1 cellular context compared by ENCODE assay signal in the genomic region with DNA sequence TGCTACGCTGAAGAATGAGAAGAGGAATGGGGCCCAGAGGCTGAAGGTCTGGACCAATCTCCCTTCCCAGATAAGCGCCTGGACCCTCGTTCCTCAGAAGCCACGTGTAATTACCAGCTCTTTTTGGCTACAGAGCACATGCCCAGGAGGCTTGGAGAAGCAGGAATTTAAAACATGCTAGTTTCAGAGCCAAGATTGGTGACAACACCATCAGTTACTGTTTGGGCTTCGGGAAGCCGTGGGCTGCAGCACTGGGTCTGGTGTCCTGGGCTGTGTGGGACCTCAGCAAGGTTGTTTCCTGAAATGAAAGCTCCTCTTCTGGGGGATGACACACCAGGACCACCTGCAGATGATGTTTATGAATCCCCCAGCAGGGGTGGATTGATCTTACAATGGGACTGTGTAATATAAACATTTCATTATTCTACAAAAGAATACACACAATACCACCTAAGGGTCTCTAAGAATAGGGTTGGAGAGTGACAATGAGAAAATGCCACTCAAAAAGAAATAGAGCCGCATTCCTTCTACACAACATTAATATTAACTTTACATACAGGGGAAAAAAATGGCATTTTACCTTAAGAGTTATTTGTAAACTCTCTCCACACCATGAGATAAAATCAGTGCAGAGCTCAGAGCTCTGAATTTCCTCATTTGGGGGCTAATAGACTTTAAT.
TF ChIP-seq lines count a peak whose summit lies in the region.

No MANE protein-coding gene starts in this region.

TF ChIP-seq in WTC11, 78 proteins besides CTCF, POLR2A, EP300 and RAD21 (continued from another document):
- TF ChIP-seq, protein P1, sequence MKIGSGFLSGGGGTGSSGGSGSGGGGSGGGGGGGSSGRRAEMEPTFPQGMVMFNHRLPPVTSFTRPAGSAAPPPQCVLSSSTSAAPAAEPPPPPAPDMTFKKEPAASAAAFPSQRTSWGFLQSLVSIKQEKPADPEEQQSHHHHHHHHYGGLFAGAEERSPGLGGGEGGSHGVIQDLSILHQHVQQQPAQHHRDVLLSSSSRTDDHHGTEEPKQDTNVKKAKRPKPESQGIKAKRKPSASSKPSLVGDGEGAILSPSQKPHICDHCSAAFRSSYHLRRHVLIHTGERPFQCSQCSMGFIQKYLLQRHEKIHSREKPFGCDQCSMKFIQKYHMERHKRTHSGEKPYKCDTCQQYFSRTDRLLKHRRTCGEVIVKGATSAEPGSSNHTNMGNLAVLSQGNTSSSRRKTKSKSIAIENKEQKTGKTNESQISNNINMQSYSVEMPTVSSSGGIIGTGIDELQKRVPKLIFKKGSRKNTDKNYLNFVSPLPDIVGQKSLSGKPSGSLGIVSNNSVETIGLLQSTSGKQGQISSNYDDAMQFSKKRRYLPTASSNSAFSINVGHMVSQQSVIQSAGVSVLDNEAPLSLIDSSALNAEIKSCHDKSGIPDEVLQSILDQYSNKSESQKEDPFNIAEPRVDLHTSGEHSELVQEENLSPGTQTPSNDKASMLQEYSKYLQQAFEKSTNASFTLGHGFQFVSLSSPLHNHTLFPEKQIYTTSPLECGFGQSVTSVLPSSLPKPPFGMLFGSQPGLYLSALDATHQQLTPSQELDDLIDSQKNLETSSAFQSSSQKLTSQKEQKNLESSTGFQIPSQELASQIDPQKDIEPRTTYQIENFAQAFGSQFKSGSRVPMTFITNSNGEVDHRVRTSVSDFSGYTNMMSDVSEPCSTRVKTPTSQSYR (CRISPR knock-in tag; IDR thresholded peaks at IDR 0.05), result no peak
- TF ChIP-seq ZNF317 (CRISPR knock-in tag; IDR thresholded peaks at IDR 0.05; ENCODE audit: borderline replicate concordance, low read depth) (no peak), USF1 (CRISPR knock-in tag; IDR thresholded peaks at IDR 0.05) (no peak)
